In genomic region chr11:94757037-94757681, GRCh38 we compare ENCODE assay signal across 22 cellular contexts. TPM values are rescaled to one million over a fixed set of nuclear protein-coding genes. Genes with fewer than 3 reads are reported as not detected.
DNase-seq lines count a peak whose midpoint lies in the region; ATAC-seq and TF ChIP-seq lines count a peak whose summit lies in the region.
"Had no signal": no experiment of that assay in that cellular context is flagged by ENCODE, and none has a peak within 500 bp of the region (broad histone marks: within the 10 kb centered on the region; RNA-seq: fewer than 3 reads in every experiment).

No MANE protein-coding gene starts in this region.

- no peak for TF ChIP-seq POLR2A in esophagus muscularis mucosa (IDR thresholded peaks at IDR 0.05; ENCODE audit: low read depth)

- H3K27me3 ChIP-seq in esophagus muscularis mucosa (no peaks in the 10 kb centered on the region), left ventricle myocardium inferior (ENCODE audit: low read depth) (no peaks in the 10 kb centered on the region), ascending aorta (no peaks in the 10 kb centered on the region)
- H3K27me3 ChIP-seq: brain microvascular endothelial cell, MG63, neural progenitor cell had no signal

- 39% methylated on average over 4 of the region's 4 CpGs for WGBS in esophagus muscularis mucosa

- CTCF ChIA-PET in WTC11 (lab: Charles Lee): interaction anchor here (0.7 to 1.5 kb wide), 2 partner anchors 11 to 16 kb away, joined by 3 to 7 read pairs; partner anchors contain the start of gene AMOTL1

- no peak overlapping the region for H3K4me3 Mint-ChIP-seq in WTC11
- H3K4me3 Mint-ChIP-seq: activated naive CD8-positive, alpha-beta T cell treated with anti-CD3 and anti-CD28 coated beads, Interleukin-2, amount 10 ng/mL, durations not matched to agents 7 days and 5 days; activated T-cell treated with anti-CD3 and anti-CD28 coated beads, Interleukin-2, amount 50 U/mL, for 72 hours; CD8-positive, alpha-beta memory T cell; neural progenitor cell; T-helper 17 cell had no signal

- intact Hi-C loops in esophagus muscularis mucosa (cut with DNase I) (no loop called here), left ventricle myocardium inferior (cut with micrococcal nuclease) (no loop called here), ascending aorta (cut with DNase I) (no loop called here)

- H3K9me3 ChIP-seq in esophagus muscularis mucosa (no peaks in the 10 kb centered on the region), left ventricle myocardium inferior (replicated peaks) (no peaks in the 10 kb centered on the region), ascending aorta (no peaks in the 10 kb centered on the region)
- H3K9me3 ChIP-seq: MG63 had no signal

- no peaks in the 10 kb centered on the region for H3K9me3 Mint-ChIP-seq in WTC11
- H3K9me3 Mint-ChIP-seq: activated naive CD8-positive, alpha-beta T cell treated with anti-CD3 and anti-CD28 coated beads, Interleukin-2, amount 10 ng/mL, durations not matched to agents 7 days and 5 days; activated T-cell treated with anti-CD3 and anti-CD28 coated beads, Interleukin-2, amount 50 U/mL, for 72 hours; CD8-positive, alpha-beta memory T cell; neural progenitor cell had no signal

- peaks cover 31% of the 10 kb centered on the region for H3K4me1 Mint-ChIP-seq in WTC11
- H3K4me1 Mint-ChIP-seq: CD8-positive, alpha-beta memory T cell; T-helper 17 cell had no signal

- H3K36me3 ChIP-seq in esophagus muscularis mucosa (no peaks in the 10 kb centered on the region), left ventricle myocardium inferior (no peaks in the 10 kb centered on the region), ascending aorta (no peaks in the 10 kb centered on the region)
- H3K36me3 ChIP-seq: brain microvascular endothelial cell, MG63, neural progenitor cell had no signal

- H3K4me3 ChIP-seq in esophagus muscularis mucosa (no peak overlapping the region), left ventricle myocardium inferior (no peak overlapping the region), ascending aorta (no peak overlapping the region)
- H3K4me3 ChIP-seq: GM23248, MG63, neural progenitor cell had no signal

- H3K4me1 ChIP-seq in esophagus muscularis mucosa (peaks cover 11 to 50% (median 40%) of the 10 kb centered on the region in 4 donors), left ventricle myocardium inferior (peaks cover 25% of the 10 kb centered on the region), ascending aorta (no peaks in the 10 kb centered on the region)

- POLR2A ChIA-PET in WTC11 (lab: Charles Lee): no interaction called here

- ATAC-seq in GM18907 (IDR thresholded peaks at IDR 0.05; ENCODE audit: unreplicated experiment): peak; percentile 93
- ATAC-seq in GM21737 (IDR thresholded peaks at IDR 0.05; ENCODE audit: unreplicated experiment): peak; percentile 51
- peak; percentile 81 for ATAC-seq in HG03460 (IDR thresholded peaks at IDR 0.05; ENCODE audit: unreplicated experiment)
- ATAC-seq in WTC11: no peak
- ATAC-seq: activated T-cell treated with anti-CD3 and anti-CD28 coated beads, Interleukin-2, amount 50 U/mL, for 72 hours; PC-3; T-helper 17 cell had no signal

- no peak for TF ChIP-seq EP300 in esophagus muscularis mucosa (IDR thresholded peaks at IDR 0.05)

- no peak overlapping the region for H3K27ac Mint-ChIP-seq in WTC11
- H3K27ac Mint-ChIP-seq: activated naive CD8-positive, alpha-beta T cell treated with anti-CD3 and anti-CD28 coated beads, Interleukin-2, amount 10 ng/mL, durations not matched to agents 7 days and 5 days; activated T-cell treated with anti-CD3 and anti-CD28 coated beads, Interleukin-2, amount 50 U/mL, for 72 hours; CD8-positive, alpha-beta memory T cell; neural progenitor cell; T-helper 17 cell had no signal

- no peaks in the 10 kb centered on the region for H3K36me3 Mint-ChIP-seq in WTC11
- H3K36me3 Mint-ChIP-seq: activated naive CD8-positive, alpha-beta T cell treated with anti-CD3 and anti-CD28 coated beads, Interleukin-2, amount 10 ng/mL, durations not matched to agents 7 days and 5 days; CD8-positive, alpha-beta memory T cell had no signal

- H3K27ac ChIP-seq in esophagus muscularis mucosa (replicated peaks in 1 of 4): peak overlapping the region; percentile 55 to 69 (median 61)
- H3K27ac ChIP-seq in left ventricle myocardium inferior (replicated peaks): no peak overlapping the region
- no peak overlapping the region for H3K27ac ChIP-seq in ascending aorta
- H3K27ac ChIP-seq: brain microvascular endothelial cell, epithelial cell of prostate, GM23248, neural progenitor cell had no signal

- TF ChIP-seq CTCF in esophagus muscularis mucosa (IDR thresholded peaks at IDR 0.05): no peak
- TF ChIP-seq CTCF in left ventricle myocardium inferior (IDR thresholded peaks at IDR 0.05; ENCODE audit: borderline replicate concordance): no peak
- no peak for TF ChIP-seq CTCF in WTC11 (IDR thresholded peaks at IDR 0.05)
- TF ChIP-seq CTCF in ascending aorta (IDR thresholded peaks at IDR 0.05): no peak

- peaks cover 7% of the 10 kb centered on the region for H3K27me3 Mint-ChIP-seq in WTC11 (ENCODE audit: low read depth)

- DNase-seq in esophagus muscularis mucosa (ENCODE audit: extremely low spot score): no peak
- DNase-seq in left ventricle myocardium inferior: no peak
- no peak for DNase-seq in WTC11 (ENCODE audit: low spot score)
- no peak for DNase-seq in ascending aorta (ENCODE audit: low spot score in 2 of 2)
- no peak for DNase-seq in COLO668 (lab: John Stamatoyannopoulos, UW; ENCODE audit: unreplicated experiment)
- DNase-seq: activated CD4-positive, CD25-positive, alpha-beta regulatory T cell; activated naive CD8-positive, alpha-beta T cell treated with anti-CD3 and anti-CD28 coated beads, Interleukin-2, amount 10 ng/mL, durations not matched to agents 7 days and 5 days; activated T-cell treated with anti-CD3 and anti-CD28 coated beads, Interleukin-2, amount 50 U/mL, for 72 hours; brain microvascular endothelial cell; CD8-positive, alpha-beta memory T cell; GM23248; MG63; NCI-H2029; NCI-H526; PC-3; SIG-M5; T-helper 17 cell had no signal

TF ChIP-seq in WTC11, 78 proteins besides CTCF, POLR2A, EP300 and RAD21 (continues in another document):
- TF ChIP-seq RORB (CRISPR knock-in tag; IDR thresholded peaks at IDR 0.05): no peak
- TF ChIP-seq SOX15 (CRISPR knock-in tag; IDR thresholded peaks at IDR 0.05): no peak
- no peak for TF ChIP-seq STAT6 (CRISPR knock-in tag; conservative IDR thresholded peaks at IDR 0.05; ENCODE audit: low read depth)
- TF ChIP-seq IRF2 (CRISPR knock-in tag; IDR thresholded peaks at IDR 0.05; ENCODE audit: borderline replicate concordance, low read depth): no peak
- TF ChIP-seq AFF4 (CRISPR knock-in tag; IDR thresholded peaks at IDR 0.05; ENCODE audit: borderline replicate concordance): no peak
- TF ChIP-seq ETV6 (CRISPR knock-in tag; IDR thresholded peaks at IDR 0.05): no peak
- TF ChIP-seq GTF2I (CRISPR knock-in tag; conservative IDR thresholded peaks at IDR 0.05): no peak
- no peak for TF ChIP-seq NFYB (CRISPR knock-in tag; conservative IDR thresholded peaks at IDR 0.05; ENCODE audit: low read depth)

RNA-seq across cellular contexts. Expression of gene AMOTL1, which starts 11.0 kb away (rescaled TPM):
- total RNA-seq in esophagus muscularis mucosa: 100 to 1,000 TPM; 172 to 259 (median 182) TPM
- 61.1 TPM for total RNA-seq in left ventricle myocardium inferior
- total RNA-seq in WTC11 (2021): 23.4 to 39.8 TPM (median 26.4 TPM) in 3 replicates
- 32.6 TPM for total RNA-seq in ascending aorta

Comparison
In these comparisons a context has a peak if more than half of its experiments do, and no peak if none do; other contexts are left out.
1. H3K27ac ChIP-seq: peak in esophagus muscularis mucosa (4 of 4); none in left ventricle myocardium inferior (single experiment) and ascending aorta (0 of 2).